ENCODE assay signal across 20 cellular contexts in genomic region chr18:77218642-77219041, GRCh38. TPM values are rescaled to one million over a fixed set of nuclear protein-coding genes. Genes with fewer than 3 reads are reported as not detected.
"Had no signal": no experiment of that assay in that cellular context is flagged by ENCODE, and none has a peak within 500 bp of the region (broad histone marks: within the 10 kb centered on the region; RNA-seq: fewer than 3 reads in every experiment).

No MANE protein-coding gene starts in this region.

- DNase-seq: activated B cell treated with CpG ODN at 0.5 μM for 24 hours; activated CD4-positive, alpha-beta memory T cell treated with anti-CD3 and anti-CD28 coated beads, Interleukin-2, amount 10 ng/mL, durations not matched to agents 7 days and 5 days; activated CD4-positive, alpha-beta T cell treated with anti-CD3 and anti-CD28 coated beads for 4 hours; activated CD8-positive, alpha-beta memory T cell treated with anti-CD3 and anti-CD28 coated beads, Interleukin-2, amount 10 ng/mL, durations not matched to agents 7 days and 5 days; anterior cingulate cortex; heart left ventricle; left ventricle myocardium inferior; mammary epithelial cell; right lobe of liver; small intestine; stimulated activated CD4-positive, alpha-beta T cell treated with anti-CD3 and anti-CD28 coated beads, Interleukin-15, amount 100 ng/mL, for 24 hours; stimulated activated CD4-positive, alpha-beta T cell treated with anti-CD3 and anti-CD28 coated beads, Interleukin-2, amount 100 ng/mL, for 48 hours; T-cell; T-helper 9 cell; transverse colon had no signal

- H3K27me3 ChIP-seq: right lobe of liver, suprapubic skin, transverse colon had no signal

- H3K9ac ChIP-seq: parathyroid adenoma had no signal

- H3K4me3 ChIP-seq: coronary artery, gastroesophageal sphincter, heart left ventricle, left ventricle myocardium inferior, right lobe of liver, suprapubic skin, transverse colon had no signal

- ATAC-seq: activated CD8-positive, alpha-beta memory T cell treated with anti-CD3 and anti-CD28 coated beads, Interleukin-2, amount 10 ng/mL, durations not matched to agents 7 days and 5 days; gastroesophageal sphincter; heart left ventricle had no signal

- H3K79me2 ChIP-seq: parathyroid adenoma had no signal

- H3K27ac ChIP-seq: coronary artery, gastroesophageal sphincter, heart left ventricle, left ventricle myocardium inferior, parathyroid adenoma, right lobe of liver, suprapubic skin, transverse colon had no signal

- H3K4me1 ChIP-seq: gastroesophageal sphincter, left ventricle myocardium inferior, parathyroid adenoma, right lobe of liver, suprapubic skin, transverse colon had no signal

- H3K9me3 ChIP-seq: gastroesophageal sphincter, heart left ventricle, left ventricle myocardium inferior, right lobe of liver, suprapubic skin, transverse colon had no signal

- H3K36me3 ChIP-seq: gastroesophageal sphincter, heart left ventricle, left ventricle myocardium inferior, right lobe of liver, suprapubic skin, transverse colon had no signal

RNA-seq across cellular contexts. Expression of gene GALR1, which starts 31.0 kb away (rescaled TPM):
- total RNA-seq: activated B cell treated with CpG ODN at 0.5 μM for 24 hours; activated CD4-positive, alpha-beta memory T cell treated with anti-CD3 and anti-CD28 coated beads, Interleukin-2, amount 10 ng/mL, durations not matched to agents 7 days and 5 days; activated CD8-positive, alpha-beta memory T cell treated with anti-CD3 and anti-CD28 coated beads, Interleukin-2, amount 10 ng/mL, durations not matched to agents 7 days and 5 days; kidney epithelial cell; mammary epithelial cell; T-cell had no signal
- polyA plus RNA-seq: mammary epithelial cell had no signal
